Comparison of ENCODE assay signal across 2 cellular contexts in the genomic region with DNA sequence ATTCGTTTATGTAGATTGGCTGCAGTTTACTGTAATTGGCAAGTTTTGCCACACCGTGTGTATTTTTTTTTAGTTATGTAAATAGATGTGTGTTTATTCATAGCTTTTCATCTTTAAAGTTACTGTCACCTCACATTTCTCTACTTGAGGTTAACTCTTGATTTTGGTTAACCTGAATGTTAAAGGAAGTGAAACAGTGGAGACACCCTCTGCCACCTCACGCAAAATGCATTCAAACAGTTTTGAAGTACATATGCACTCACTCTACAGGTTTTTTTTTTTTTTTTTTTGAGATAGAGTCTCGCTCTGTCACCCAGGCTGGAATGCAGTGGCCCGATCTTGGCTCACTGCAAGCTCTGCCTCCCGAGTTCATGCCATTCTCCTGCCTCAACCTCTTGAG.
TF ChIP-seq lines count a peak whose summit lies in the region.

No MANE protein-coding gene starts in this region.

TF ChIP-seq in GM12891, 5 proteins besides CTCF, POLR2A, EP300 and RAD21:
- TF ChIP-seq POU2F2 (IDR thresholded peaks at IDR 0.05; ENCODE audit: low read depth, low read length) (no peak), SPI1 (IDR thresholded peaks at IDR 0.05; ENCODE audit: low read depth, low read length) (peak; percentile 88)

TF ChIP-seq in HepG2, 621 proteins besides CTCF, POLR2A, EP300 and RAD21:
- TF ChIP-seq SKI (IDR thresholded peaks at IDR 0.05; ENCODE audit: partially characterized antibody) (no peak), ZNF121 (CRISPR knock-in tag; IDR thresholded peaks at IDR 0.05) (no peak), SP5 (CRISPR knock-in tag; IDR thresholded peaks at IDR 0.05; ENCODE audit: borderline replicate concordance, low read depth) (no peak), MATR3 (CRISPR knock-in tag; IDR thresholded peaks at IDR 0.05) (no peak)
